Comparison of ENCODE assay signal across 26 cellular contexts in genomic region chr14:73149753-73150152, GRCh38.
"Had no signal": no experiment of that assay in that cellular context is flagged by ENCODE, and none has a peak within 500 bp of the region (broad histone marks: within the 10 kb centered on the region; RNA-seq: fewer than 3 reads in every experiment).

No MANE protein-coding gene starts in this region.

- H3K4me1 ChIP-seq: prostate gland had no signal

- H3K27me3 ChIP-seq: adrenal gland, ascending aorta, brain microvascular endothelial cell, esophagus muscularis mucosa, ovary, sigmoid colon had no signal

- DNase-seq: activated CD4-positive, alpha-beta T cell treated with anti-CD3 and anti-CD28 coated beads for 48 hours; activated CD4-positive, alpha-beta T cell treated with anti-CD3 and anti-CD28 coated beads, Interleukin-2, amount 50 U/mL, for 48 hours; activated CD8-positive, alpha-beta memory T cell treated with anti-CD3 and anti-CD28 coated beads for 24 hours; activated effector memory CD4-positive, alpha-beta T cell treated with Interleukin-2 at 50 U/mL for 16 hours; activated naive CD4-positive, alpha-beta T cell treated with Interleukin-2 at 50 U/mL for 16 hours; adrenal gland; brain microvascular endothelial cell; caudate nucleus; effector CD4-positive, alpha-beta T cell; left cardiac atrium; left ventricle myocardium superior; ovary; retina; sigmoid colon; stimulated activated naive CD4-positive, alpha-beta T cell treated with Interleukin-2 at 50 U/mL for 16 hours; T-helper 17 cell; T1000; WERI-Rb-1 had no signal

- H3K4me3 Mint-ChIP-seq: activated naive CD8-positive, alpha-beta T cell; dendritic cell treated with granulocyte-macrophage colony-stimulating factor and Interleukin-4, amounts not matched to agents 40 ng/mL and 50 ng/mL, for 4 days; nephron; T-helper 17 cell had no signal

- H3K27ac Mint-ChIP-seq: activated naive CD8-positive, alpha-beta T cell; dendritic cell treated with granulocyte-macrophage colony-stimulating factor and Interleukin-4, amounts not matched to agents 40 ng/mL and 50 ng/mL, for 4 days; nephron; T-helper 17 cell had no signal

- H3K36me3 ChIP-seq: ovary, prostate gland had no signal

- H3K4me3 ChIP-seq: adrenal gland, ascending aorta, esophagus muscularis mucosa, ovary, prostate gland, sigmoid colon, thoracic aorta had no signal

- H3K27me3 Mint-ChIP-seq: activated naive CD8-positive, alpha-beta T cell; dendritic cell treated with granulocyte-macrophage colony-stimulating factor and Interleukin-4, amounts not matched to agents 40 ng/mL and 50 ng/mL, for 4 days; T-helper 17 cell had no signal

- ATAC-seq: activated CD4-positive, CD25-positive, alpha-beta regulatory T cell treated with anti-CD3 and anti-CD28 coated beads, Interleukin-2, amount 50 U/mL, for 24 hours; left cardiac atrium; left ventricle myocardium superior; T-helper 17 cell had no signal

- H3K9me3 Mint-ChIP-seq: dendritic cell treated with granulocyte-macrophage colony-stimulating factor and Interleukin-4, amounts not matched to agents 40 ng/mL and 50 ng/mL, for 4 days; nephron had no signal

- H3K4me1 Mint-ChIP-seq: nephron had no signal

- H3K9me3 ChIP-seq: adrenal gland, ascending aorta, esophagus muscularis mucosa, ovary, prostate gland, sigmoid colon, thoracic aorta had no signal

- H3K27ac ChIP-seq: adrenal gland, ascending aorta, brain microvascular endothelial cell, esophagus muscularis mucosa, ovary, prostate gland, sigmoid colon, thoracic aorta, WERI-Rb-1 had no signal
